In the genomic region with DNA sequence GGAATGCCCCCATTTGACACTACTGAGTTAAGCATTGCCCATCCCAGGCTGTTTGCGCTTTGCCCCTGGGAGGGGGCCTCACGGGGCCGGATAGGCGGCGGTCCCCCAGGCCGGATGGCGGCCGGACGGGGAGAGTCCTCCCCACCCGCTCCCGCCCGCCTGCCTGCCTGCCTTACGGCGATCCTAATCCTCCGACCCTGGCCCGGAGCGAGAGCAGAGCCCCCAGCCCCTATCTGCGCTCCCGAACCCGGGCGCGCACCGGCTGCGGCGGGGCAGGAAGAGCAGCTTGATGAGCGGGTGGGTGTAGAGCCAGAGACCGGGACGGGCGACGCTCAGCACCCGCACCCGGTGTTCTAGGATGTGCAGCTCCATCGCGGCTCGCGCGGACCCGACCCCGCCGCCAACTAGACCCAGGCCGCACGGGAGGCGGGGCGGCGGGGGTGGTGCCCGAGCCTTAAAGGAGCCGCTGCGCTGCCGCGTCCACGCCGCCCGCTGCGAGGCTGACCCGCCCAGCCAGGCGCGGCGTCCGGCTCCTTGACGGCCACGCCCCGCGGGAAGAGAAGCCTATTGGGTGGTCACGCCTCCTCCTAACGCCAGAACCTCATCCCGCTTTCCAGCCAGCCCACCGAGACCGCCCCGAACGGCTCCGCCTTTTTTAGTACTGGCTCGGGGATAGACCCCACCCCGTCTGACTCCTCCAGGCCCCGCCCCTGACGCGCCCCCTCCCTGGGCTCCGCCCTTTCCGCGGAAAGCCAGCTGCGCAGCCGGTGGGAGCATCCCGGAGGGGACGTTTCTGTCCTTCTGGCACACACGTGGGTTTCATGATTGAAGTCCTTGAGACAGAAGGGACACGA, we compare ENCODE assay signal across 8 cellular contexts. TPM values are rescaled to one million over a fixed set of nuclear protein-coding genes. Genes with fewer than 3 reads are reported as not detected.
DNase-seq lines count a peak whose midpoint lies in the region; ATAC-seq and TF ChIP-seq lines count a peak whose summit lies in the region.

A gene (minus strand): TSS at position 380 of the 854 bp plus-strand sequence. CDS start 8 bp downstream, at position 372.

- intact Hi-C loops in right cardiac atrium (cut with DNase I) (loop anchor here (5.0 kb wide), 3 partner anchors 38 to 98 kb away; a partner anchor contains a TSS), uterus (cut with DNase I; ENCODE audit: low total_unique reads) (loop anchor here (5.0 kb wide), 1 partner anchor 98 kb away; a partner anchor contains a TSS)

- DNase-seq in GM13976 (ENCODE audit: low spot score) (peak; percentile 99), NCI-H1694 treated with DMSO at 0.1 percent for 48 hours (lab: John Stamatoyannopoulos, UW) (peak; percentile 75), T-helper 2 cell (peak; percentile 82 to 96 (median 84)), anterior cingulate cortex (lab: John Stamatoyannopoulos, UW) (peak; percentile 70 to 99 (median 96)), right cardiac atrium (peak; percentile 99 to 100 (median 99)), pulmonary artery endothelial cell (ENCODE audit: low read depth, low spot score) (peak; percentile 92), uterus (peak; percentile 99)

- in situ Hi-C loops in GM13976 (cut with MboI; ENCODE audit: low sequenced_read_pairs, unreplicated experiment): loop anchor here (5.0 kb wide), 1 partner anchor 103 kb away; no protein-coding TSS in a partner anchor

- TF ChIP-seq CTCF in GM13976 (IDR thresholded peaks at IDR 0.05; ENCODE audit: borderline replicate concordance, control extremely low read depth, extremely low read depth, insufficient read depth, missing control alignments) (no peak), uterus (IDR thresholded peaks at IDR 0.05) (peak in 2 of 4 experiments; percentile 19 to 28)

- no peaks in the 10 kb centered on the region for H3K36me3 ChIP-seq in uterus

- H3K4me3 ChIP-seq in right cardiac atrium (ENCODE audit: low read length): peak within 1 kb of the TSS; percentile 75
- H3K4me3 ChIP-seq in uterus: peak within 1 kb of the TSS; percentile 64 to 98

- H3K27me3 ChIP-seq in right cardiac atrium (ENCODE audit: control insufficient read depth, insufficient read depth) (no peaks in the 10 kb centered on the region), uterus (no peaks in the 10 kb centered on the region)

- H3K27ac ChIP-seq in right cardiac atrium (ENCODE audit: low read length): peak within 1 kb of the TSS; percentile 97
- peak within 1 kb of the TSS; percentile 89 to 95 for H3K27ac ChIP-seq in uterus

- TF ChIP-seq POLR2A in uterus (IDR thresholded peaks at IDR 0.05): peak; percentile 79 to 88

- H3K9me3 ChIP-seq in right cardiac atrium (ENCODE audit: control insufficient read depth, low read length): no peaks in the 10 kb centered on the region
- H3K9me3 ChIP-seq in uterus: no peaks in the 10 kb centered on the region

- H3K4me1 ChIP-seq in right cardiac atrium (ENCODE audit: control insufficient read depth, insufficient read depth, low read length): peaks cover 14% of the 10 kb centered on the region
- peaks cover 13 to 23% of the 10 kb centered on the region in 2 donors for H3K4me1 ChIP-seq in uterus

- peak; percentile 67 for ATAC-seq in HG02870 (IDR thresholded peaks at IDR 0.05; ENCODE audit: unreplicated experiment)
- peak; percentile 87 to 91 for ATAC-seq in right cardiac atrium

- WGBS in right cardiac atrium: under 1% methylated on average over 85 of the region's 85 CpGs

RNA-seq across cellular contexts. Expression of the gene that starts here (rescaled TPM):
- total RNA-seq in right cardiac atrium: 1 to 10 TPM; 7.0 to 9.0 (median 7.4) TPM
- 6.4 TPM for polyA plus RNA-seq in right cardiac atrium
- 7.9 and 9.5 TPM in 2 replicates for total RNA-seq in pulmonary artery endothelial cell
- 10 to 100 TPM; 15.8 to 67.1 (median 27.7) TPM for total RNA-seq in uterus

Comparison
In these comparisons a context has a peak if more than half of its experiments do, and no peak if none do; other contexts are left out.
1. Peak in every context shown above with its lines: DNase-seq, ATAC-seq, H3K4me3 ChIP-seq and H3K27ac ChIP-seq.